In the genomic region with DNA sequence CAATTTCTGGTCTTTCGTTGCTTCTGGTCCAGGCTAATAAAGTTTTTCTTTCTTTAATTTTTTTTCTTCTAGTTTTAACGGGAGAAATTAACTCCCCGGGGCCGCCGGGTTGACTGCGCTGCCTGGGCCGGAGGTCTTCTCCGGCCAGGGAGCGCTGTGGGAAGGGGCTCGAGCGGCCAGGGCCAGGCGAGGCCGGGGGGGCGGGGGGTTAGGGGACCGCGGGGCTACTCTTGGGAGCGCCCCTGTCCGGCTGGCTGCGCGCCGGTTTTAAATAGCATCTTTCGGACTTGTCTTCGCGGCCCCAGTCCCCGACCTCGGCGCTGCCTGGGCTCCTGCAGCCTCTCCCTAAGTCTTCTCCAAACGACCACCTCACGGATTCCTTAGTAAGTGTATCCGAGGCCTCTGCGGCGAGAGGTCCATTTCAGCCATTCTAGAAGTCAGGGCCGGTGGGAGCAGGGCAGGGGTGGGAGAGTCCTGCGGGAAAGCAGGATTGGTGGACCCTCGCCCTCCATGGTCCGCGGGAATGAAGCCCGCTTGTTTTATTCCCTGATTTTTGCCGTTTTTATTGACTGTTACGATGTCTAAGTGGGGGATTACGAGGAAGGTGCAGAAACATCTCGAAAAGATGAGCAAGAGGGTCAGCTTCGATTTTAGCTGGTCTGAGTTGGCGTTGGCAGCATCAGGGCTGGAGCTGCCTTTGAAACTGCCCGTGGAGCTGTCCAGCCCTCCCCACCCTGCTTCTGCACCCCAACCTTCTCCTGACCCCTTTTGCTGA, we compare ENCODE assay signal across 8 cellular contexts. TPM values are rescaled to one million over a fixed set of nuclear protein-coding genes. Genes with fewer than 3 reads are reported as not detected.
DNase-seq lines count a peak whose midpoint lies in the region; ATAC-seq and TF ChIP-seq lines count a peak whose summit lies in the region.

No MANE protein-coding gene starts in this region.

- peak; percentile 49 for DNase-seq in NCI-H510A treated with DMSO at 0.1 percent for 48 hours (lab: John Stamatoyannopoulos, UW)
- DNase-seq in activated naive CD4-positive, alpha-beta T cell treated with anti-CD3 and anti-CD28 coated beads, Interleukin-2, amount 10 ng/mL, durations not matched to agents 7 days and 5 days, result no peak
- peak; percentile 40 to 62 for DNase-seq in cardiac muscle cell (ENCODE audit: low read depth in 1 of 2, low spot score in 1 of 2)
- peak in 3 of 5 donors; percentile 15 to 67 (median 28) for DNase-seq in ovary
- DNase-seq in MV-4-11 (lab: John Stamatoyannopoulos, UW), result no peak

- H3K27ac ChIP-seq in BLaER1 (peak overlapping the region; percentile 94), cardiac muscle cell (peak overlapping the region; percentile 87), ovary (peak overlapping the region in 1 of 2 donors; percentile 29)

- H3K27me3 ChIP-seq in BLaER1 (no peaks in the 10 kb centered on the region), cardiac muscle cell (no peaks in the 10 kb centered on the region), ovary (no peaks in the 10 kb centered on the region)

- ATAC-seq in GM18867 (IDR thresholded peaks at IDR 0.05; ENCODE audit: unreplicated experiment) (peak; percentile 22), HG03045 (IDR thresholded peaks at IDR 0.05; ENCODE audit: unreplicated experiment) (peak; percentile 26)

- H3K4me1 ChIP-seq in BLaER1, result peaks cover 29% of the 10 kb centered on the region
- peaks cover 6% of the 10 kb centered on the region for H3K4me1 ChIP-seq in cardiac muscle cell (ENCODE audit: low read depth)
- H3K4me1 ChIP-seq in ovary (ENCODE audit: insufficient read depth), result no peaks in the 10 kb centered on the region

- no peak for TF ChIP-seq EP300 in ovary (IDR thresholded peaks at IDR 0.05)

- peaks cover 10% of the 10 kb centered on the region for H3K27me3 Mint-ChIP-seq in activated naive CD4-positive, alpha-beta T cell treated with anti-CD3 and anti-CD28 coated beads, Interleukin-2, amount 10 ng/mL, durations not matched to agents 7 days and 5 days

- CTCF ChIA-PET in activated naive CD4-positive, alpha-beta T cell treated with anti-CD3 and anti-CD28 coated beads, Interleukin-2, amount 10 ng/mL, durations not matched to agents 7 days and 5 days (lab: Charles Lee), result no interaction called here

- TF ChIP-seq POLR2A in ovary (IDR thresholded peaks at IDR 0.05), result no peak

- peak overlapping the region; percentile 92 for H3K4me3 Mint-ChIP-seq in activated naive CD4-positive, alpha-beta T cell treated with anti-CD3 and anti-CD28 coated beads, Interleukin-2, amount 10 ng/mL, durations not matched to agents 7 days and 5 days

- H3K4me3 ChIP-seq in BLaER1, result peak overlapping the region; percentile 83
- peak overlapping the region; percentile 79 for H3K4me3 ChIP-seq in cardiac muscle cell
- H3K4me3 ChIP-seq in ovary, result peak overlapping the region; percentile 94

- intact Hi-C loops in ovary (cut with DNase I), result no loop called here

- H3K9me3 ChIP-seq in BLaER1 (peaks cover 5% of the 10 kb centered on the region; the same call in 1 of the 2 replicates), cardiac muscle cell (ENCODE audit: low read depth) (no peaks in the 10 kb centered on the region), ovary (no peaks in the 10 kb centered on the region)

- peaks cover 5% of the 10 kb centered on the region; the same call in 1 of the 2 replicates for H4K20me1 ChIP-seq in BLaER1

- H3K36me3 ChIP-seq in BLaER1 (peaks cover 27% of the 10 kb centered on the region; the same call in 1 of the 2 replicates), cardiac muscle cell (no peaks in the 10 kb centered on the region), ovary (no peaks in the 10 kb centered on the region)

- 0% methylated on average over 42 to 45 of the region's 45 CpGs for WGBS in ovary, 3 donors

- H3K9me3 Mint-ChIP-seq in activated naive CD4-positive, alpha-beta T cell treated with anti-CD3 and anti-CD28 coated beads, Interleukin-2, amount 10 ng/mL, durations not matched to agents 7 days and 5 days, result no peaks in the 10 kb centered on the region

- peaks cover 41% of the 10 kb centered on the region for H3K4me1 Mint-ChIP-seq in activated naive CD4-positive, alpha-beta T cell treated with anti-CD3 and anti-CD28 coated beads, Interleukin-2, amount 10 ng/mL, durations not matched to agents 7 days and 5 days

- H3K36me3 Mint-ChIP-seq in activated naive CD4-positive, alpha-beta T cell treated with anti-CD3 and anti-CD28 coated beads, Interleukin-2, amount 10 ng/mL, durations not matched to agents 7 days and 5 days, result peaks cover 25% of the 10 kb centered on the region

- H3K9ac ChIP-seq in BLaER1, result peak overlapping the region; percentile 97

- peak overlapping the region; percentile 91 for H3K27ac Mint-ChIP-seq in activated naive CD4-positive, alpha-beta T cell treated with anti-CD3 and anti-CD28 coated beads, Interleukin-2, amount 10 ng/mL, durations not matched to agents 7 days and 5 days

- peak overlapping the region; percentile 87 for H3K4me2 ChIP-seq in BLaER1

- TF ChIP-seq CTCF in cardiac muscle cell (IDR thresholded peaks at IDR 0.05; ENCODE audit: low read depth, low read length), result no peak
- no peak for TF ChIP-seq CTCF in ovary (IDR thresholded peaks at IDR 0.05)

RNA-seq across cellular contexts. Expression of a gene that starts 0.5 kb away (rescaled TPM):
- total RNA-seq in cardiac muscle cell, result 24.6 and 31.2 TPM in 2 replicates
- 28.6 and 35.5 TPM in 2 replicates for polyA plus RNA-seq in cardiac muscle cell
- total RNA-seq in ovary, result 10 to 100 TPM; 25.7 to 41.8 (median 35.6) TPM
- polyA plus RNA-seq in ovary, result 10 to 100 TPM; 20.2 to 24.8 TPM

Comparison
In these comparisons a context has a peak if more than half of its experiments do, and no peak if none do; other contexts are left out.
1. DNase-seq: peak in NCI-H510A treated with DMSO at 0.1 percent for 48 hours (single experiment), cardiac muscle cell (2 of 2) and ovary (3 of 5); none in activated naive CD4-positive, alpha-beta T cell treated with anti-CD3 and anti-CD28 coated beads, Interleukin-2, amount 10 ng/mL, durations not matched to agents 7 days and 5 days (single experiment) and MV-4-11 (single experiment).
2. Peak in every context shown above with its lines, with median percentiles within 50 percentile points of each other: H3K4me3 ChIP-seq.